ENCODE assay signal across 1 cellular context in the genomic region with DNA sequence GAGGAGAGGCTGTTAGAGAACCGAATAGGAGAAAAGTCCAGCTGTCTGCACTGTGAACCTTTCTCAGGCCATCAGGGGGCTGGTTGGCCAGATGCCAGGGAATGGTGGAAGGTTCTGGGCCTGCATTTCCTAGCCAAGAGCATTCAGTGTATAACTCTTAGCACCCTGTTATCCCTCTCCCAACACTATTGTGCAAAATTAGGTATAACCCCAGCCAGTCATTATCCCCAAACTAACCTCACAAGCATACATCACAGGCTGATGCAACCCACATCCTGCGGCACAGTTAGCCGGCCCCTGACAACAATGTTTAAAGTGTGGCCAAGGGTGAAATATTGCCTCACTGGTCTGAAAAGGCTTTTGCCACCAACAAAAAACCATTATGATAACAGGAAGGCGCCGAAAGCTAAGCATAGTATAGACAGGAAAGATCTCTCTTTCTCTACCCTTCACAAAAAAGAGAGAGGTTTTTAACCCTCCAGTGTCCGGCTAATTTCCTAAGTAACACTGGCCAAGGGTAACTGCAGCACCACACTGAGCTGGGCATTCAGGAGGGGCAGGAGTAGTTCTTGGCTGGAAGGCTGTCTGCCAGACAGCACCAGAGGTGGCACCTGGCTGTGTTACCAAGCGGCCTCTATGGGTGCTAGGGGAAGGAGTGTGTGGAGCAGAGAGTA.
TF ChIP-seq lines count a peak whose summit lies in the region.

No MANE protein-coding gene starts in this region.

TF ChIP-seq in HepG2, 621 proteins besides CTCF, POLR2A, EP300 and RAD21 (continued from another document and continues in another):
- 0 out of 2 replicates have a peak, but pooled peaks have one; percentile 17 for TF ChIP-seq HMG20B (CRISPR knock-in tag; conservative IDR thresholded peaks at IDR 0.05)
- TF ChIP-seq, protein P1, sequence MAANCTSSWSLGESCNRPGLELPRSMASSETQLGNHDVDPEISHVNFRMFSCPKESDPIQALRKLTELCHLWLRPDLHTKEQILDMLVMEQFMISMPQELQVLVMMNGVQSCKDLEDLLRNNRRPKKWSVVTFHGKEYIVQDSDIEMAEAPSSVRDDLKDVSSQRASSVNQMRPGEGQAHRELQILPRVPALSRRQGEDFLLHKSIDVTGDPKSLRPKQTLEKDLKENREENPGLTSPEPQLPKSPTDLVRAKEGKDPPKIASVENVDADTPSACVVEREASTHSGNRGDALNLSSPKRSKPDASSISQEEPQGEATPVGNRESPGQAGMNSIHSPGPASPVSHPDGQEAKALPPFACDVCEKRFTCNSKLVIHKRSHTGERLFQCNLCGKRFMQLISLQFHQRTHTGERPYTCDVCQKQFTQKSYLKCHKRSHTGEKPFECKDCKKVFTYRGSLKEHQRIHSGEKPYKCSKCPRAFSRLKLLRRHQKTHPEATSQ (CRISPR knock-in tag; IDR thresholded peaks at IDR 0.05; ENCODE audit: borderline replicate concordance) = peak; percentile 62; the same call in 1 of the 2 replicates
- TF ChIP-seq BRD4 (CRISPR knock-in tag; IDR thresholded peaks at IDR 0.05) = 0 out of 2 replicates have a peak, but pooled peaks have one; percentile 64
- no peak; the same call in 1 of the 2 replicates for TF ChIP-seq KDM4B (CRISPR knock-in tag; IDR thresholded peaks at IDR 0.05)
- TF ChIP-seq POGZ (CRISPR knock-in tag; IDR thresholded peaks at IDR 0.05) = peak; percentile 62
- TF ChIP-seq EHMT2 (IDR thresholded peaks at IDR 0.05; ENCODE audit: borderline replicate concordance, low read depth, low read length) = no peak
- TF ChIP-seq HES4 (CRISPR knock-in tag; IDR thresholded peaks at IDR 0.05; ENCODE audit: borderline replicate concordance) = no peak
- 0 out of 2 replicates have a peak, but pooled peaks have one; percentile 66 for TF ChIP-seq TOE1 (CRISPR knock-in tag; IDR thresholded peaks at IDR 0.05)
- TF ChIP-seq ZKSCAN1 (IDR thresholded peaks at IDR 0.05; ENCODE audit: low read length) = no peak
- no peak for TF ChIP-seq ZNF703 (CRISPR knock-in tag; IDR thresholded peaks at IDR 0.05; ENCODE audit: borderline replicate concordance)
- TF ChIP-seq ZNF782 (CRISPR knock-in tag; IDR thresholded peaks at IDR 0.05; ENCODE audit: borderline replicate concordance) = no peak
- peak; percentile 67; the same call in 1 of the 2 replicates for TF ChIP-seq MIER3 (CRISPR knock-in tag; IDR thresholded peaks at IDR 0.05; ENCODE audit: borderline replicate concordance)
- TF ChIP-seq SATB2 (CRISPR knock-in tag; IDR thresholded peaks at IDR 0.05) = no peak; the same call in 1 of the 2 replicates
- TF ChIP-seq, protein P2, sequence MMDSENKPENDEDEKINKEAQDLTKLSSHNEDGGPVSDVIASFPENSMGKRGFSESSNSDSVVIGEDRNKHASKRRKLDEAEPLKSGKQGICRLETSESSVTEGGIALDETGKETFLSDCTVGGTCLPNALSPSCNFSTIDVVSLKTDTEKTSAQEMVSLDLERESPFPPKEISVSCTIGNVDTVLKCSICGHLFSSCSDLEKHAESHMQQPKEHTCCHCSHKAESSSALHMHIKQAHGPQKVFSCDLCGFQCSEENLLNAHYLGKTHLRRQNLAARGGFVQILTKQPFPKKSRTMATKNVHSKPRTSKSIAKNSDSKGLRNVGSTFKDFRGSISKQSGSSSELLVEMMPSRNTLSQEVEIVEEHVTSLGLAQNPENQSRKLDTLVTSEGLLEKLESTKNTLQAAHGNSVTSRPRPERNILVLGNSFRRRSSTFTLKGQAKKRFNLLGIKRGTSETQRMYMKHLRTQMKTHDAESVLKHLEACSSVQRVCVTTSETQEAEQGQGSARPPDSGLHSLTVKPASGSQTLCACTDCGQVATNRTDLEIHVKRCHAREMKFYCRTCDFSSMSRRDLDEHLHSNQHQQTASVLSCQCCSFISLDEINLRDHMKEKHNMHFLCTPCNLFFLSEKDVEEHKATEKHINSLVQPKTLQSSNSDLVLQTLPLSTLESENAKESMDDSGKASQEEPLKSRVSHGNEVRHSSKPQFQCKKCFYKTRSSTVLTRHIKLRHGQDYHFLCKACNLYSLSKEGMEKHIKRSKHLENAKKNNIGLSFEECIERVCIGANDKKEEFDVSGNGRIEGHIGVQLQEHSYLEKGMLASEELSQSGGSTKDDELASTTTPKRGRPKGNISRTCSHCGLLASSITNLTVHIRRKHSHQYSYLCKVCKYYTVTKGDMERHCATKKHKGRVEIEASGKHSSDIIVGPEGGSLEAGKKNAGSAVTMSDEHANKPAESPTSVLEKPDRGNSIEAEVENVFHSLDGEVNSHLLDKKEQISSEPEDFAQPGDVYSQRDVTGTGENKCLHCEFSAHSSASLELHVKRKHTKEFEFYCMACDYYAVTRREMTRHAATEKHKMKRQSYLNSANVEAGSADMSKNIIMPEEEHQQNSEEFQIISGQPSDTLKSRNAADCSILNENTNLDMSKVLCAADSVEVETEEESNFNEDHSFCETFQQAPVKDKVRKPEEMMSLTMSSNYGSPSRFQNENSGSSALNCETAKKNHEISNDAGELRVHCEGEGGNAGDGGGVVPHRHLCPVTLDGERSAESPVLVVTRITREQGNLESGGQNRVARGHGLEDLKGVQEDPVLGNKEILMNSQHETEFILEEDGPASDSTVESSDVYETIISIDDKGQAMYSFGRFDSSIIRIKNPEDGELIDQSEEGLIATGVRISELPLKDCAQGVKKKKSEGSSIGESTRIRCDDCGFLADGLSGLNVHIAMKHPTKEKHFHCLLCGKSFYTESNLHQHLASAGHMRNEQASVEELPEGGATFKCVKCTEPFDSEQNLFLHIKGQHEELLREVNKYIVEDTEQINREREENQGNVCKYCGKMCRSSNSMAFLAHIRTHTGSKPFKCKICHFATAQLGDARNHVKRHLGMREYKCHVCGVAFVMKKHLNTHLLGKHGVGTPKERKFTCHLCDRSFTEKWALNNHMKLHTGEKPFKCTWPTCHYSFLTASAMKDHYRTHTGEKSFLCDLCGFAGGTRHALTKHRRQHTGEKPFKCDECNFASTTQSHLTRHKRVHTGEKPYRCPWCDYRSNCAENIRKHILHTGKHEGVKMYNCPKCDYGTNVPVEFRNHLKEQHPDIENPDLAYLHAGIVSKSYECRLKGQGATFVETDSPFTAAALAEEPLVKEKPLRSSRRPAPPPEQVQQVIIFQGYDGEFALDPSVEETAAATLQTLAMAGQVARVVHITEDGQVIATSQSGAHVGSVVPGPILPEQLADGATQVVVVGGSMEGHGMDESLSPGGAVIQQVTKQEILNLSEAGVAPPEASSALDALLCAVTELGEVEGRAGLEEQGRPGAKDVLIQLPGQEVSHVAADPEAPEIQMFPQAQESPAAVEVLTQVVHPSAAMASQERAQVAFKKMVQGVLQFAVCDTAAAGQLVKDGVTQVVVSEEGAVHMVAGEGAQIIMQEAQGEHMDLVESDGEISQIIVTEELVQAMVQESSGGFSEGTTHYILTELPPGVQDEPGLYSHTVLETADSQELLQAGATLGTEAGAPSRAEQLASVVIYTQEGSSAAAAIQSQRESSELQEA (CRISPR knock-in tag; IDR thresholded peaks at IDR 0.05; ENCODE audit: not compliant biosample characterization) = no peak
- TF ChIP-seq, protein P3, sequence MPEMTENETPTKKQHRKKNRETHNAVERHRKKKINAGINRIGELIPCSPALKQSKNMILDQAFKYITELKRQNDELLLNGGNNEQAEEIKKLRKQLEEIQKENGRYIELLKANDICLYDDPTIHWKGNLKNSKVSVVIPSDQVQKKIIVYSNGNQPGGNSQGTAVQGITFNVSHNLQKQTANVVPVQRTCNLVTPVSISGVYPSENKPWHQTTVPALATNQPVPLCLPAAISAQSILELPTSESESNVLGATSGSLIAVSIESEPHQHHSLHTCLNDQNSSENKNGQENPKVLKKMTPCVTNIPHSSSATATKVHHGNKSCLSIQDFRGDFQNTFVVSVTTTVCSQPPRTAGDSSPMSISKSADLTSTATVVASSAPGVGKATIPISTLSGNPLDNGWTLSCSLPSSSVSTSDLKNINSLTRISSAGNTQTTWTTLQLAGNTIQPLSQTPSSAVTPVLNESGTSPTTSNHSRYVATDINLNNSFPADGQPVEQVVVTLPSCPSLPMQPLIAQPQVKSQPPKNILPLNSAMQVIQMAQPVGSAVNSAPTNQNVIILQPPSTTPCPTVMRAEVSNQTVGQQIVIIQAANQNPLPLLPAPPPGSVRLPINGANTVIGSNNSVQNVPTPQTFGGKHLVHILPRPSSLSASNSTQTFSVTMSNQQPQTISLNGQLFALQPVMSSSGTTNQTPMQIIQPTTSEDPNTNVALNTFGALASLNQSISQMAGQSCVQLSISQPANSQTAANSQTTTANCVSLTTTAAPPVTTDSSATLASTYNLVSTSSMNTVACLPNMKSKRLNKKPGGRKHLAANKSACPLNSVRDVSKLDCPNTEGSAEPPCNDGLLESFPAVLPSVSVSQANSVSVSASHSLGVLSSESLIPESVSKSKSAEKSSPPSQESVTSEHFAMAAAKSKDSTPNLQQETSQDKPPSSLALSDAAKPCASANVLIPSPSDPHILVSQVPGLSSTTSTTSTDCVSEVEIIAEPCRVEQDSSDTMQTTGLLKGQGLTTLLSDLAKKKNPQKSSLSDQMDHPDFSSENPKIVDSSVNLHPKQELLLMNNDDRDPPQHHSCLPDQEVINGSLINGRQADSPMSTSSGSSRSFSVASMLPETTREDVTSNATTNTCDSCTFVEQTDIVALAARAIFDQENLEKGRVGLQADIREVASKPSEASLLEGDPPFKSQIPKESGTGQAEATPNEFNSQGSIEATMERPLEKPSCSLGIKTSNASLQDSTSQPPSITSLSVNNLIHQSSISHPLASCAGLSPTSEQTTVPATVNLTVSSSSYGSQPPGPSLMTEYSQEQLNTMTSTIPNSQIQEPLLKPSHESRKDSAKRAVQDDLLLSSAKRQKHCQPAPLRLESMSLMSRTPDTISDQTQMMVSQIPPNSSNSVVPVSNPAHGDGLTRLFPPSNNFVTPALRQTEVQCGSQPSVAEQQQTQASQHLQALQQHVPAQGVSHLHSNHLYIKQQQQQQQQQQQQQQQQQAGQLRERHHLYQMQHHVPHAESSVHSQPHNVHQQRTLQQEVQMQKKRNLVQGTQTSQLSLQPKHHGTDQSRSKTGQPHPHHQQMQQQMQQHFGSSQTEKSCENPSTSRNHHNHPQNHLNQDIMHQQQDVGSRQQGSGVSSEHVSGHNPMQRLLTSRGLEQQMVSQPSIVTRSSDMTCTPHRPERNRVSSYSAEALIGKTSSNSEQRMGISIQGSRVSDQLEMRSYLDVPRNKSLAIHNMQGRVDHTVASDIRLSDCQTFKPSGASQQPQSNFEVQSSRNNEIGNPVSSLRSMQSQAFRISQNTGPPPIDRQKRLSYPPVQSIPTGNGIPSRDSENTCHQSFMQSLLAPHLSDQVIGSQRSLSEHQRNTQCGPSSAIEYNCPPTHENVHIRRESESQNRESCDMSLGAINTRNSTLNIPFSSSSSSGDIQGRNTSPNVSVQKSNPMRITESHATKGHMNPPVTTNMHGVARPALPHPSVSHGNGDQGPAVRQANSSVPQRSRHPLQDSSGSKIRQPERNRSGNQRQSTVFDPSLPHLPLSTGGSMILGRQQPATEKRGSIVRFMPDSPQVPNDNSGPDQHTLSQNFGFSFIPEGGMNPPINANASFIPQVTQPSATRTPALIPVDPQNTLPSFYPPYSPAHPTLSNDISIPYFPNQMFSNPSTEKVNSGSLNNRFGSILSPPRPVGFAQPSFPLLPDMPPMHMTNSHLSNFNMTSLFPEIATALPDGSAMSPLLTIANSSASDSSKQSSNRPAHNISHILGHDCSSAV (CRISPR knock-in tag; IDR thresholded peaks at IDR 0.05; ENCODE audit: borderline replicate concordance) = no peak
- no peak for TF ChIP-seq ZFP41 (CRISPR knock-in tag; IDR thresholded peaks at IDR 0.05; ENCODE audit: borderline replicate concordance)
- peak; percentile 81; the same call in 1 of the 2 replicates for TF ChIP-seq ZNF788 (CRISPR knock-in tag; IDR thresholded peaks at IDR 0.05; ENCODE audit: borderline replicate concordance)
- TF ChIP-seq TRAFD1 (CRISPR knock-in tag; IDR thresholded peaks at IDR 0.05; ENCODE audit: borderline replicate concordance) = no peak
- no peak for TF ChIP-seq ZNF432 (CRISPR knock-in tag; IDR thresholded peaks at IDR 0.05; ENCODE audit: borderline replicate concordance)
- peak; percentile 66; the same call in 1 of the 2 replicates for TF ChIP-seq MTA1 (CRISPR knock-in tag; IDR thresholded peaks at IDR 0.05; ENCODE audit: borderline replicate concordance)
- no peak for TF ChIP-seq ZNF317 (CRISPR knock-in tag; IDR thresholded peaks at IDR 0.05)
- no peak for TF ChIP-seq ZNF790 (CRISPR knock-in tag; IDR thresholded peaks at IDR 0.05; ENCODE audit: borderline replicate concordance)
- TF ChIP-seq ZNF724P (CRISPR knock-in tag; IDR thresholded peaks at IDR 0.05; ENCODE audit: borderline replicate concordance) = no peak
- TF ChIP-seq SPEN (CRISPR knock-in tag; IDR thresholded peaks at IDR 0.05; ENCODE audit: low read depth) = no peak; the same call in 1 of the 2 replicates
- no peak for TF ChIP-seq FOXM1 (CRISPR knock-in tag; IDR thresholded peaks at IDR 0.05)
- no peak for TF ChIP-seq ZBTB1 (CRISPR knock-in tag; IDR thresholded peaks at IDR 0.05; ENCODE audit: borderline replicate concordance)
- TF ChIP-seq ZBTB42 (CRISPR knock-in tag; IDR thresholded peaks at IDR 0.05) = no peak
